In genomic region chr5:171965740-171966139, GRCh38 we compare ENCODE assay signal across 11 cellular contexts. TPM values are rescaled to one million over a fixed set of nuclear protein-coding genes. Genes with fewer than 3 reads are reported as not detected.
A peak's percentile ranks its signal among the peaks of the same experiment; 100 is the strongest.
DNase-seq lines count a peak whose midpoint lies in the region; ATAC-seq and TF ChIP-seq lines count a peak whose summit lies in the region.
"Had no signal": no experiment of that assay in that cellular context is flagged by ENCODE, and none has a peak within 500 bp of the region (broad histone marks: within the 10 kb centered on the region; RNA-seq: fewer than 3 reads in every experiment).

No MANE protein-coding gene starts in this region.

- TF ChIP-seq CTCF in progenitor cell of endocrine pancreas (IDR thresholded peaks at IDR 0.05; ENCODE audit: unreplicated experiment) (no peak), vagina (IDR thresholded peaks at IDR 0.05) (no peak)

- no peak overlapping the region for H3K4me3 Mint-ChIP-seq in activated naive CD8-positive, alpha-beta T cell treated with anti-CD3 and anti-CD28 coated beads for 36 hours
- H3K4me3 Mint-ChIP-seq in progenitor cell of endocrine pancreas (ENCODE audit: low read depth), result no peak overlapping the region

- H3K4me3 ChIP-seq in vagina, result no peak overlapping the region

- peaks cover 71% of the 10 kb centered on the region for H3K4me1 Mint-ChIP-seq in activated naive CD8-positive, alpha-beta T cell treated with anti-CD3 and anti-CD28 coated beads for 36 hours
- H3K4me1 Mint-ChIP-seq in progenitor cell of endocrine pancreas (ENCODE audit: low read depth), result peaks cover 20% of the 10 kb centered on the region

- H3K9me3 Mint-ChIP-seq in activated naive CD8-positive, alpha-beta T cell treated with anti-CD3 and anti-CD28 coated beads for 36 hours, result peaks cover 21% of the 10 kb centered on the region
- no peaks in the 10 kb centered on the region for H3K9me3 Mint-ChIP-seq in progenitor cell of endocrine pancreas (ENCODE audit: low read depth)

- intact Hi-C loops in Right ventricle myocardium inferior (cut with DNase I) (no loop called here), vagina (cut with DNase I) (no loop called here)

- H3K27ac Mint-ChIP-seq in activated naive CD8-positive, alpha-beta T cell treated with anti-CD3 and anti-CD28 coated beads for 36 hours, result peak overlapping the region; percentile 90
- H3K27ac Mint-ChIP-seq in progenitor cell of endocrine pancreas, result peak overlapping the region; percentile 76
- H3K27ac Mint-ChIP-seq: activated naive CD8-positive, alpha-beta T cell treated with anti-CD3 and anti-CD28 coated beads, Interleukin-2, amount 10 ng/mL, durations not matched to agents 7 days and 5 days had no signal

- no peak for ATAC-seq in HG02623 (IDR thresholded peaks at IDR 0.05; ENCODE audit: unreplicated experiment)
- ATAC-seq in Right ventricle myocardium inferior, result no peak
- no peak for ATAC-seq in HG02970 (IDR thresholded peaks at IDR 0.05; ENCODE audit: low FRiP score, unreplicated experiment)

- H3K36me3 ChIP-seq in vagina, result no peaks in the 10 kb centered on the region

- H3K9me3 ChIP-seq in vagina, result no peaks in the 10 kb centered on the region

- H3K27me3 Mint-ChIP-seq in activated naive CD8-positive, alpha-beta T cell treated with anti-CD3 and anti-CD28 coated beads for 36 hours, result no peaks in the 10 kb centered on the region
- no peaks in the 10 kb centered on the region for H3K27me3 Mint-ChIP-seq in progenitor cell of endocrine pancreas
- H3K27me3 Mint-ChIP-seq: activated naive CD8-positive, alpha-beta T cell treated with anti-CD3 and anti-CD28 coated beads, Interleukin-2, amount 10 ng/mL, durations not matched to agents 7 days and 5 days had no signal

- TF ChIP-seq POLR2A in vagina (IDR thresholded peaks at IDR 0.05), result no peak

- H3K27me3 ChIP-seq in vagina, result no peaks in the 10 kb centered on the region

- no peak overlapping the region for H3K27ac ChIP-seq in vagina

- H3K36me3 Mint-ChIP-seq in activated naive CD8-positive, alpha-beta T cell treated with anti-CD3 and anti-CD28 coated beads for 36 hours, result peaks cover 70% of the 10 kb centered on the region
- H3K36me3 Mint-ChIP-seq in progenitor cell of endocrine pancreas (ENCODE audit: insufficient read depth), result peaks cover 3% of the 10 kb centered on the region

- DNase-seq in GF-D8 (lab: John Stamatoyannopoulos, UW), result peak; percentile 85
- DNase-seq in NOMO-1 treated with dmso at 0.1 percent for 144 hours (lab: John Stamatoyannopoulos, UW; ENCODE audit: unreplicated experiment), result peak; percentile 26
- DNase-seq in activated naive CD8-positive, alpha-beta T cell treated with anti-CD3 and anti-CD28 coated beads for 36 hours, result peak; percentile 39
- no peak for DNase-seq in progenitor cell of endocrine pancreas (ENCODE audit: low spot score, unreplicated experiment)
- DNase-seq in Right ventricle myocardium inferior (ENCODE audit: missing footprints), result no peak
- DNase-seq in vagina (ENCODE audit: extremely low spot score in 2 of 2), result no peak
- DNase-seq: activated naive CD8-positive, alpha-beta T cell treated with anti-CD3 and anti-CD28 coated beads, Interleukin-2, amount 10 ng/mL, durations not matched to agents 7 days and 5 days; DMS53; kidney had no signal

- H3K4me1 ChIP-seq in vagina, result peaks cover 52% of the 10 kb centered on the region

RNA-seq across cellular contexts. Expression of gene FBXW11, which starts 40.7 kb away (rescaled TPM):
- total RNA-seq in activated naive CD8-positive, alpha-beta T cell treated with anti-CD3 and anti-CD28 coated beads for 36 hours, result 10 to 100 TPM; 55.1 to 60.8 TPM
- total RNA-seq in progenitor cell of endocrine pancreas, result 61.2 and 63.5 TPM in 2 replicates
- total RNA-seq in Right ventricle myocardium inferior, result 63.0 TPM
- 40.5 TPM for total RNA-seq in vagina

Comparison
In these comparisons a context has a peak if more than half of its experiments do, and no peak if none do; other contexts are left out.
1. DNase-seq: peak in GF-D8 (single experiment), NOMO-1 treated with dmso at 0.1 percent for 144 hours (single experiment) and activated naive CD8-positive, alpha-beta T cell treated with anti-CD3 and anti-CD28 coated beads for 36 hours (single experiment); none in progenitor cell of endocrine pancreas (single experiment), Right ventricle myocardium inferior (single experiment) and vagina (0 of 2).